ENCODE assay signal across 10 cellular contexts in genomic region chr3:50520849-50521248, GRCh38. TPM values are rescaled to one million over a fixed set of nuclear protein-coding genes. Genes with fewer than 3 reads are reported as not detected.
"Had no signal": no experiment of that assay in that cellular context is flagged by ENCODE, and none has a peak within 500 bp of the region (broad histone marks: within the 10 kb centered on the region; RNA-seq: fewer than 3 reads in every experiment).

No MANE protein-coding gene starts in this region.

- H3K79me2 ChIP-seq: hepatocyte, parathyroid adenoma had no signal

- H3K4me3 Mint-ChIP-seq: activated naive CD4-positive, alpha-beta T cell treated with anti-CD3 and anti-CD28 coated beads, Interleukin-2, amount 10 ng/mL, durations not matched to agents 7 days and 5 days had no signal

- H3K4me1 ChIP-seq: parathyroid adenoma had no signal

- H3K9ac ChIP-seq: parathyroid adenoma had no signal

- H3K36me3 ChIP-seq: thyroid gland had no signal

- H3K4me2 ChIP-seq: hepatocyte had no signal

- H3K4me3 ChIP-seq: hepatocyte, thyroid gland had no signal

- H2AFZ ChIP-seq: hepatocyte, parathyroid adenoma had no signal

- H3K9me3 Mint-ChIP-seq: activated naive CD4-positive, alpha-beta T cell treated with anti-CD3 and anti-CD28 coated beads, Interleukin-2, amount 10 ng/mL, durations not matched to agents 7 days and 5 days; activated T-helper 2 cell treated with anti-CD3 and anti-CD28 coated beads, Interferon-gamma antibody, Interleukin-2, Interleukin-4, amounts not matched to agents 10 μg/mL and 5 μg/mL and 100 μg/mL, durations not matched to agents 14 hours and 24 hours and 36 hours had no signal

- H3K27ac Mint-ChIP-seq: activated naive CD4-positive, alpha-beta T cell treated with anti-CD3 and anti-CD28 coated beads, Interleukin-2, amount 10 ng/mL, durations not matched to agents 7 days and 5 days; activated T-helper 2 cell treated with anti-CD3 and anti-CD28 coated beads, Interferon-gamma antibody, Interleukin-2, Interleukin-4, amounts not matched to agents 10 μg/mL and 5 μg/mL and 100 μg/mL, durations not matched to agents 14 hours and 24 hours and 36 hours had no signal

- DNase-seq: activated naive CD4-positive, alpha-beta T cell treated with anti-CD3 and anti-CD28 coated beads, Interleukin-2, amount 10 ng/mL, durations not matched to agents 7 days and 5 days; dermis blood vessel endothelial cell; erythroblast; kidney glomerular epithelial cell; stimulated activated CD4-positive, alpha-beta T cell treated with anti-CD3 and anti-CD28 coated beads, Interleukin-4, amount 100 ng/mL, for 24 hours; thyroid gland had no signal

- FAIRE-seq: TTC549 had no signal

- H3K36me3 Mint-ChIP-seq: activated naive CD4-positive, alpha-beta T cell treated with anti-CD3 and anti-CD28 coated beads, Interleukin-2, amount 10 ng/mL, durations not matched to agents 7 days and 5 days had no signal

- H3K9me3 ChIP-seq: thyroid gland had no signal

- H3K27me3 ChIP-seq: thyroid gland had no signal

- H3K27ac ChIP-seq: hepatocyte, parathyroid adenoma, thyroid gland had no signal

RNA-seq across cellular contexts. Expression of gene CACNA2D2, which starts 17.4 kb away (rescaled TPM):
- total RNA-seq: dermis blood vessel endothelial cell had no signal
